12 cellular contexts compared by ENCODE assay signal in the genomic region with DNA sequence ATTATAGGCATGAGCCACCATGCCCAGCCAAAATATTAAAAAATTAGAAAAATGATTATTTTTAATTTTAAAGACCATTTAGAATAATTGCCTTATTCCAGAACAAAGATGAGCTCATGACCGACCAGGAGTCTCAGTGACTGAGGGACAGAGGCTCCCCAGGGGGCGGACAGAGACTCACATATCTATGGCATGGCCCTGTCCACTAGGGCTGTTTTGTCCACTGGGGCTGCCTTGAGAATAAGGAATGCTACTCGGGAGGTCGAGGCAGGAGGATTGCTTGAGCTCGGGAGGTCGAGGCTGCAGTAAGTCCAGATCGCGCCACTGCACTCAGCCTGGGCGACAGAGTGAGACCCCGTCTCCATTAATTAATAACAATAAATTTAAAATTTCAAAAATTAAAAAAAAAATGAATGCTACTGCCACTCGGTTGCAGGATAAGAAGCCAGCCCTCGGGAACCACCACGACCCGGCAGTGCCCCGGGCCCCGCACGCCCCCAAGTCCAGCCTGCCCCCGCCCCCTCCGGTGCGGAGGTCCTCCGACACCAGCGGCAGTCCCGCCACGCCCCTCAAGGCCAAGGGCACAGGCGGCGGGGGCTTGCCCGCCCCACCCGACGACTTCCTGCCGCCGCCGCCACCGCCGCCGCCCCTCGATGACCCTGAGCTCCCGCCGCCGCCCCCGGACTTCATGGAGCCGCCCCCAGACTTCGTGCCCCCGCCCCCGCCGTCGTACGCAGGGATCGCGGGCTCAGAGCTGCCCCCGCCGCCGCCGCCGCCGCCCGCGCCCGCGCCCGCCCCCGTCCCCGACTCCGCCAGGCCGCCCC.
DNase-seq lines count a peak whose midpoint lies in the region; ATAC-seq, FAIRE-seq and TF ChIP-seq lines count a peak whose summit lies in the region.
"Had no signal": no experiment of that assay in that cellular context is flagged by ENCODE, and none has a peak within 500 bp of the region (broad histone marks: within the 10 kb centered on the region; RNA-seq: fewer than 3 reads in every experiment).

No MANE protein-coding gene starts in this region.

- H3K4ac ChIP-seq in H1 (replicated peaks; ENCODE audit: insufficient read length, low read depth, low read length) (no peak overlapping the region), mesenchymal stem cell (ENCODE audit: low read depth in 1 of 2, low read length in 2 of 2) (no peak overlapping the region)

- ATAC-seq in SK-N-SH treated with all-trans-retinoic acid at 6 μM for 48 hours: no peak
- no peak for ATAC-seq in upper lobe of left lung (ENCODE audit: low FRiP score in 2 of 2)
- no peak for ATAC-seq in GM21528 (IDR thresholded peaks at IDR 0.05; ENCODE audit: low FRiP score, unreplicated experiment)
- ATAC-seq: naive thymus-derived CD4-positive, alpha-beta T cell had no signal

- H2BK5ac ChIP-seq in H1 (ENCODE audit: low read depth, low read length) (no peak overlapping the region), mesenchymal stem cell (ENCODE audit: low read depth, low read length, poor library complexity, severe bottlenecking) (no peak overlapping the region)

- H2BK15ac ChIP-seq in H1 (ENCODE audit: low read length) (no peak overlapping the region), mesenchymal stem cell (ENCODE audit: low read depth, poor library complexity, severe bottlenecking) (no peak overlapping the region)

- CTCF ChIA-PET in SK-N-SH (lab: Yijun Ruan, JAX) (interaction anchor here (1.0 to 2.2 kb wide), 2 partner anchors 9 kb away, joined by 3 to 7 read pairs; no protein-coding TSS in a partner anchor), H1 (lab: Charles Lee; ENCODE audit: partially characterized antibody) (interaction anchor here (0.6 to 1.8 kb wide), 3 partner anchors 9 to 76 kb away, joined by 3 to 6 read pairs (median 5); no protein-coding TSS in a partner anchor)
- CTCF ChIA-PET in activated naive CD4-positive, alpha-beta T cell treated with anti-CD3 and anti-CD28 coated beads for 36 hours (lab: Charles Lee): interaction anchor here (1.2 kb wide), 1 partner anchor 231 kb away, joined by 3 read pairs; no protein-coding TSS in a partner anchor

- H3K18ac ChIP-seq in H1 (ENCODE audit: extremely low read depth, low read length) (no peak overlapping the region), mesenchymal stem cell (ENCODE audit: low read depth in 1 of 2, low read length in 2 of 2) (no peak overlapping the region)

- POLR2A ChIA-PET in SK-N-SH (lab: Yijun Ruan, JAX): no interaction called here
- POLR2A ChIA-PET in H1 (lab: Charles Lee; ENCODE audit: partially characterized antibody): no interaction called here

- TF ChIP-seq POLR2A in H1 (IDR thresholded peaks at IDR 0.05; ENCODE audit: control extremely low read depth in 1 of 2, low read depth in 2 of 2, low read length in 2 of 2) (no peak), upper lobe of left lung (IDR thresholded peaks at IDR 0.05) (no peak)

- H3K4me3 Mint-ChIP-seq in activated naive CD4-positive, alpha-beta T cell treated with anti-CD3 and anti-CD28 coated beads for 36 hours: no peak overlapping the region
- H3K4me3 Mint-ChIP-seq: B cell; naive thymus-derived CD4-positive, alpha-beta T cell had no signal

- H3K4me1 ChIP-seq in SK-N-SH (ENCODE audit: control insufficient read depth in 1 of 2, insufficient read depth in 2 of 2, low read depth in 1 of 2, low read length in 1 of 2) (no peaks in the 10 kb centered on the region; a peak in 1 of 4 replicates), H1 (replicated peaks in 1 of 4; ENCODE audit: control insufficient read depth in 3 of 4, insufficient read depth in 4 of 4, low read length in 3 of 4) (no peaks in the 10 kb centered on the region), mesenchymal stem cell (ENCODE audit: control insufficient read depth, insufficient read depth, low read depth, low read length) (peaks cover 2% of the 10 kb centered on the region), upper lobe of left lung (no peaks in the 10 kb centered on the region)
- H3K4me1 ChIP-seq: HAP-1 had no signal

- no peak overlapping the region for H3K56ac ChIP-seq in H1 (replicated peaks; ENCODE audit: insufficient read length, low read depth, low read length)

- H3K23ac ChIP-seq in H1 (ENCODE audit: insufficient read length): no peak overlapping the region
- H3K23ac ChIP-seq in mesenchymal stem cell (ENCODE audit: low read length in 2 of 2): no peak overlapping the region

- H3K23me2 ChIP-seq in H1 (ENCODE audit: low read depth, low read length): no peaks in the 10 kb centered on the region; the same call in 1 of the 2 replicates

- H2AK5ac ChIP-seq in H1 (ENCODE audit: low read depth, low read length) (no peak overlapping the region), mesenchymal stem cell (ENCODE audit: low read length, severe bottlenecking) (no peak overlapping the region)

- peak overlapping the region in 1 of 2 experiments; percentile 20; a peak in 1 of 4 replicates for H3K4me3 ChIP-seq in SK-N-SH (ENCODE audit: low read depth in 2 of 2, low read length in 1 of 2)
- peak overlapping the region; percentile 30 to 66 (median 43) for H3K4me3 ChIP-seq in H1 (ENCODE audit: extremely low read depth in 1 of 4, insufficient read depth in 2 of 4, low read depth in 3 of 4, low read length in 4 of 4)
- H3K4me3 ChIP-seq in mesenchymal stem cell (ENCODE audit: insufficient read depth in 1 of 2, low read depth in 1 of 2, low read length in 2 of 2): peak overlapping the region in 1 of 2 experiments; percentile 61
- peak overlapping the region; percentile 33 to 50 (median 38) for H3K4me3 ChIP-seq in upper lobe of left lung
- H3K4me3 ChIP-seq: HAP-1 had no signal

- H3K27me3 Mint-ChIP-seq in activated naive CD4-positive, alpha-beta T cell treated with anti-CD3 and anti-CD28 coated beads for 36 hours (ENCODE audit: low read depth): no peaks in the 10 kb centered on the region
- H3K27me3 Mint-ChIP-seq: B cell; naive thymus-derived CD4-positive, alpha-beta T cell had no signal

- H3K4me2 ChIP-seq in SK-N-SH: no peak overlapping the region
- H3K4me2 ChIP-seq in H1 (ENCODE audit: insufficient read depth in 1 of 2, low read depth in 2 of 2, low read length in 2 of 2): peak overlapping the region; percentile 66
- peak overlapping the region; percentile 74 for H3K4me2 ChIP-seq in mesenchymal stem cell (ENCODE audit: low read length, poor library complexity, severe bottlenecking)

- no peaks in the 10 kb centered on the region for H3F3A ChIP-seq in SK-N-SH (replicated peaks; ENCODE audit: insufficient read depth)

- H3K14ac ChIP-seq in H1 (ENCODE audit: insufficient read length) (no peak overlapping the region), mesenchymal stem cell (ENCODE audit: low read length in 2 of 2) (no peak overlapping the region)

- H3K79me2 ChIP-seq in SK-N-SH (ENCODE audit: insufficient read depth) (no peaks in the 10 kb centered on the region), H1 (ENCODE audit: control insufficient read depth in 1 of 2, insufficient read depth in 2 of 2, low read length in 2 of 2) (no peaks in the 10 kb centered on the region)

- TF ChIP-seq CTCF in SK-N-SH (IDR thresholded peaks at IDR 0.05): no peak
- TF ChIP-seq CTCF in H1 (IDR thresholded peaks at IDR 0.05; ENCODE audit: control extremely low read depth in 1 of 3, insufficient read depth in 1 of 3, low read depth in 1 of 3, low read length in 3 of 3): no peak
- TF ChIP-seq CTCF in upper lobe of left lung (IDR thresholded peaks at IDR 0.05): no peak

- peaks cover 57% of the 10 kb centered on the region for H3K36me3 Mint-ChIP-seq in activated naive CD4-positive, alpha-beta T cell treated with anti-CD3 and anti-CD28 coated beads for 36 hours (ENCODE audit: low read depth)

- H4K91ac ChIP-seq in H1 (replicated peaks; ENCODE audit: insufficient read length, low read length) (no peak overlapping the region), mesenchymal stem cell (ENCODE audit: low read length) (no peak overlapping the region)

- no peaks in the 10 kb centered on the region for H3K9me2 ChIP-seq in SK-N-SH

- 17% methylated on average over 35 of the region's 64 CpGs for WGBS in SK-N-SH (ENCODE audit: low lambda C conversion rate)
- 58% methylated on average over 10 of the region's 64 CpGs; no CpG with 5 or more reads in 1 of the 2 experiments for WGBS in H1 (ENCODE audit: extremely low coverage in 1 of 2, insufficient coverage in 1 of 2, insufficient read length in 1 of 2, insufficient replicate concordance in 2 of 2, low coverage in 1 of 2, low lambda C conversion rate in 2 of 2, missing lambda C conversion rate in 1 of 2), 2 experiments
- WGBS in mesenchymal stem cell: 7% methylated on average over 46 of the region's 64 CpGs
- WGBS in upper lobe of left lung, 2 donors: 35 to 55% methylated on average over 26 to 28 of the region's 64 CpGs

- TF ChIP-seq EP300 in SK-N-SH (IDR thresholded peaks at IDR 0.05; ENCODE audit: borderline replicate concordance in 1 of 2, low read depth in 1 of 2, low read length in 1 of 2) (no peak), H1 (IDR thresholded peaks at IDR 0.05; ENCODE audit: borderline replicate concordance in 1 of 2, low read depth in 2 of 2, low read length in 2 of 2) (no peak), upper lobe of left lung (IDR thresholded peaks at IDR 0.05) (no peak)

- H3K27ac Mint-ChIP-seq in activated naive CD4-positive, alpha-beta T cell treated with anti-CD3 and anti-CD28 coated beads for 36 hours: no peak overlapping the region

- H4K8ac ChIP-seq in H1 (ENCODE audit: extremely low read depth, insufficient read depth, low read length): peak overlapping the region; percentile 28; the same call in 1 of the 2 replicates
- H4K8ac ChIP-seq in mesenchymal stem cell (ENCODE audit: low read length): no peak overlapping the region

- H3K4me1 Mint-ChIP-seq in activated naive CD4-positive, alpha-beta T cell treated with anti-CD3 and anti-CD28 coated beads for 36 hours (ENCODE audit: low read depth): no peaks in the 10 kb centered on the region
- H3K4me1 Mint-ChIP-seq: B cell had no signal

- H3K36me3 ChIP-seq in SK-N-SH (replicated peaks in 1 of 2; ENCODE audit: control insufficient read depth in 1 of 2, insufficient read depth in 2 of 2, low read length in 1 of 2) (no peaks in the 10 kb centered on the region), H1 (ENCODE audit: control insufficient read depth in 2 of 4, insufficient read depth in 4 of 4, low read length in 3 of 4) (no peaks in the 10 kb centered on the region), mesenchymal stem cell (ENCODE audit: control insufficient read depth in 1 of 2, insufficient read depth in 2 of 2, low read depth in 1 of 2, low read length in 2 of 2) (peaks cover 0 to 90% of the 10 kb centered on the region in 2 experiments), upper lobe of left lung (peaks cover 0 to 20% (median 8%) of the 10 kb centered on the region in 4 donors)
- H3K36me3 ChIP-seq: HAP-1 had no signal

- H3K79me1 ChIP-seq in H1 (ENCODE audit: low read depth, low read length) (no peaks in the 10 kb centered on the region), mesenchymal stem cell (replicated peaks; ENCODE audit: low read length, poor library complexity, severe bottlenecking) (no peaks in the 10 kb centered on the region)

- H2AFZ ChIP-seq in SK-N-SH (ENCODE audit: low read depth) (0 out of 2 replicates have a peak overlapping the region, but pooled peaks have one; percentile 56), H1 (ENCODE audit: low read length) (no peak overlapping the region), mesenchymal stem cell (ENCODE audit: low read depth, low read length) (no peak overlapping the region)

- H3K27me3 ChIP-seq in SK-N-SH (ENCODE audit: insufficient read depth): no peaks in the 10 kb centered on the region; the same call in 1 of the 2 replicates
- H3K27me3 ChIP-seq in H1 (replicated peaks in 1 of 4; ENCODE audit: control insufficient read depth in 3 of 4, extremely low read depth in 1 of 4, insufficient read depth in 3 of 4, low read length in 3 of 4): peaks cover 0 to 3% (median under 1%) of the 10 kb centered on the region in 4 experiments; a peak in 1 of 7 replicates
- peaks cover 0 to 13% of the 10 kb centered on the region in 2 experiments for H3K27me3 ChIP-seq in mesenchymal stem cell (ENCODE audit: control insufficient read depth in 1 of 2, insufficient read depth in 1 of 2, low read length in 2 of 2)
- no peaks in the 10 kb centered on the region for H3K27me3 ChIP-seq in upper lobe of left lung

- H2BK20ac ChIP-seq in H1 (ENCODE audit: low read length): no peak overlapping the region

- H3K9ac ChIP-seq in SK-N-SH (no peak overlapping the region), H1 (replicated peaks in 1 of 4; ENCODE audit: extremely low read depth in 1 of 4, low read depth in 3 of 4, low read length in 3 of 4) (no peak overlapping the region), mesenchymal stem cell (ENCODE audit: low read length) (no peak overlapping the region)

- no peak for FAIRE-seq in H1 (lab: Jason Lieb, UNC)

- no peak overlapping the region for H3K27ac ChIP-seq in SK-N-SH (ENCODE audit: low read depth in 2 of 2, low read length in 1 of 2)
- no peak overlapping the region for H3K27ac ChIP-seq in H1 (ENCODE audit: low read depth, low read length)
- H3K27ac ChIP-seq in mesenchymal stem cell (ENCODE audit: low read length, poor library complexity, severe bottlenecking): no peak overlapping the region
- H3K27ac ChIP-seq in upper lobe of left lung: no peak overlapping the region

- DNase-seq in SK-N-SH: peak; percentile 60
- peak in 1 of 2 experiments; percentile 69 for DNase-seq in H1 (ENCODE audit: low read depth in 1 of 2, low spot score in 2 of 2)
- DNase-seq in mesenchymal stem cell: no peak
- peak in 1 of 2 donors; percentile 84 for DNase-seq in upper lobe of left lung
- DNase-seq in T-helper 9 cell: no peak
- DNase-seq in activated naive CD4-positive, alpha-beta T cell treated with anti-CD3 and anti-CD28 coated beads for 36 hours: no peak
- DNase-seq: naive thymus-derived CD4-positive, alpha-beta T cell; T1000 had no signal

- no peak overlapping the region for H2BK120ac ChIP-seq in H1 (replicated peaks; ENCODE audit: low read depth, low read length)
- no peak overlapping the region for H2BK120ac ChIP-seq in mesenchymal stem cell (ENCODE audit: low read depth, low read length)

- H4K5ac ChIP-seq in H1 (ENCODE audit: insufficient read length, low read depth, low read length): no peak overlapping the region

- TF ChIP-seq RAD21 in SK-N-SH (IDR thresholded peaks at IDR 0.05; ENCODE audit: low read length) (no peak), H1 (IDR thresholded peaks at IDR 0.05 in 1 of 2, conservative IDR thresholded peaks at IDR 0.05 in 1 of 2; ENCODE audit: low read depth in 2 of 2, low read length in 2 of 2) (no peak)

- peaks cover 5% of the 10 kb centered on the region for H3K9me3 Mint-ChIP-seq in activated naive CD4-positive, alpha-beta T cell treated with anti-CD3 and anti-CD28 coated beads for 36 hours

- intact Hi-C loops in activated naive CD4-positive, alpha-beta T cell treated with anti-CD3 and anti-CD28 coated beads for 36 hours (cut with micrococcal nuclease): no loop called here

- H4K20me1 ChIP-seq in SK-N-SH (ENCODE audit: insufficient read depth) (no peaks in the 10 kb centered on the region), H1 (replicated peaks in 1 of 2; ENCODE audit: control insufficient read depth in 1 of 2, insufficient read depth in 2 of 2, low read length in 2 of 2) (no peaks in the 10 kb centered on the region)

- H2BK12ac ChIP-seq in H1 (ENCODE audit: low read depth, low read length) (no peak overlapping the region), mesenchymal stem cell (ENCODE audit: low read length in 2 of 2) (no peak overlapping the region)

- H3K9me3 ChIP-seq in SK-N-SH: no peaks in the 10 kb centered on the region
- H3K9me3 ChIP-seq in H1 (ENCODE audit: insufficient read depth in 2 of 2, low read depth in 1 of 2, low read length in 1 of 2): no peaks in the 10 kb centered on the region
- peaks cover 12% of the 10 kb centered on the region for H3K9me3 ChIP-seq in mesenchymal stem cell (ENCODE audit: control insufficient read depth, low read length)
- no peaks in the 10 kb centered on the region for H3K9me3 ChIP-seq in upper lobe of left lung
- H3K9me3 ChIP-seq: HAP-1 had no signal
